1 cellular context compared by ENCODE assay signal in genomic region chr3:146814601-146815315, GRCh38.
TF ChIP-seq lines count a peak whose summit lies in the region.

No MANE protein-coding gene starts in this region.

TF ChIP-seq in H1, 55 proteins besides CTCF, POLR2A, EP300 and RAD21 (continued from another document):
- TF ChIP-seq RNF2 (IDR thresholded peaks at IDR 0.05; ENCODE audit: borderline replicate concordance, low read depth, low read length, missing control alignments, poor library complexity, severe bottlenecking) (no peak), ATF3 (IDR thresholded peaks at IDR 0.05; ENCODE audit: insufficient read depth, low read depth, low read length) (no peak), SP4 (IDR thresholded peaks at IDR 0.05; ENCODE audit: low read length) (no peak), YY1 (IDR thresholded peaks at IDR 0.05; ENCODE audit: low read depth, low read length) (no peak), EZH2 (IDR thresholded peaks at IDR 0.05; ENCODE audit: low read depth, low read length, severe bottlenecking) (no peak), BCL11A (IDR thresholded peaks at IDR 0.05; ENCODE audit: low read depth in 2 of 2, low read length in 2 of 2) (no peak), RFX5 (IDR thresholded peaks at IDR 0.05; ENCODE audit: borderline replicate concordance, low read depth, low read length) (no peak), CREB1 (IDR thresholded peaks at IDR 0.05) (no peak), SP1 (IDR thresholded peaks at IDR 0.05; ENCODE audit: low read depth, low read length) (no peak), CEBPB (IDR thresholded peaks at IDR 0.05; ENCODE audit: low read depth, low read length) (no peak), TEAD4 (IDR thresholded peaks at IDR 0.05; ENCODE audit: low read depth, low read length) (no peak), CHD2 (IDR thresholded peaks at IDR 0.05; ENCODE audit: low read length) (no peak)
TF ChIP-seq in H1: peak in this region for 0.
